1 cellular context compared by ENCODE assay signal in the genomic region with DNA sequence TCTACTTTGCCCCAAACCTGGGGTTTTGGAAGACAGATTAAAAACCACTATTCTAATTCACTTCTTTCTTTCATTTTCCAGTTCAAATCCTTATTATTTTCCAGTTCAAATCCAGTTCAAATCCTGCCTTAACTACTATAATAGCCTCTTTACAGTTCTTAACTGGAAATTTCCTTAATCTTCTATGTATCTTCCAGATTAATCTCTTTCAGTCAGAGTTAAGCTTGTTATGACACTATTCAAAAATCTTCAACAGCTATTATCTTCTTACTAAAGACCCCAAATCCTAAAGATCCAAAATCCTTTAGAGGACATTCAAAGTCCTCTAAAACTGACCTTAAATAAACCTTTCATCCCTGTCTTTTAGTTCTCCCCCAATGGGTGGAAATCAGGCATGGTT.
TF ChIP-seq lines count a peak whose summit lies in the region.

No MANE protein-coding gene starts in this region.

TF ChIP-seq in SK-N-SH treated with all-trans-retinoic acid at 6 μM for 48 hours, 23 proteins besides CTCF, POLR2A, EP300 and RAD21 (continued from another document):
- TF ChIP-seq TSHZ2 (CRISPR knock-in tag; IDR thresholded peaks at IDR 0.05) = no peak
- TF ChIP-seq TCF4 (CRISPR knock-in tag; IDR thresholded peaks at IDR 0.05; ENCODE audit: borderline replicate concordance) = no peak
- no peak for TF ChIP-seq OSR1 (CRISPR knock-in tag; IDR thresholded peaks at IDR 0.05)
- no peak for TF ChIP-seq ISL1 (CRISPR knock-in tag; IDR thresholded peaks at IDR 0.05)
- no peak for TF ChIP-seq PPARA (CRISPR knock-in tag; IDR thresholded peaks at IDR 0.05; ENCODE audit: borderline replicate concordance)
- TF ChIP-seq ARNTL (CRISPR knock-in tag; IDR thresholded peaks at IDR 0.05; ENCODE audit: borderline replicate concordance, low read depth) = no peak
- no peak for TF ChIP-seq ZNF8 (CRISPR knock-in tag; IDR thresholded peaks at IDR 0.05)
- TF ChIP-seq ZNF70 (CRISPR knock-in tag; IDR thresholded peaks at IDR 0.05) = no peak
- TF ChIP-seq, protein P1, sequence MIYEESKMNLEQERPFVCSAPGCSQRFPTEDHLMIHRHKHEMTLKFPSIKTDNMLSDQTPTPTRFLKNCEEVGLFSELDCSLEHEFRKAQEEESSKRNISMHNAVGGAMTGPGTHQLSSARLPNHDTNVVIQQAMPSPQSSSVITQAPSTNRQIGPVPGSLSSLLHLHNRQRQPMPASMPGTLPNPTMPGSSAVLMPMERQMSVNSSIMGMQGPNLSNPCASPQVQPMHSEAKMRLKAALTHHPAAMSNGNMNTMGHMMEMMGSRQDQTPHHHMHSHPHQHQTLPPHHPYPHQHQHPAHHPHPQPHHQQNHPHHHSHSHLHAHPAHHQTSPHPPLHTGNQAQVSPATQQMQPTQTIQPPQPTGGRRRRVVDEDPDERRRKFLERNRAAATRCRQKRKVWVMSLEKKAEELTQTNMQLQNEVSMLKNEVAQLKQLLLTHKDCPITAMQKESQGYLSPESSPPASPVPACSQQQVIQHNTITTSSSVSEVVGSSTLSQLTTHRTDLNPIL (CRISPR knock-in tag; IDR thresholded peaks at IDR 0.05; ENCODE audit: low read depth) = no peak
- TF ChIP-seq TOX (CRISPR knock-in tag; IDR thresholded peaks at IDR 0.05; ENCODE audit: borderline replicate concordance) = no peak
- TF ChIP-seq, protein P2, sequence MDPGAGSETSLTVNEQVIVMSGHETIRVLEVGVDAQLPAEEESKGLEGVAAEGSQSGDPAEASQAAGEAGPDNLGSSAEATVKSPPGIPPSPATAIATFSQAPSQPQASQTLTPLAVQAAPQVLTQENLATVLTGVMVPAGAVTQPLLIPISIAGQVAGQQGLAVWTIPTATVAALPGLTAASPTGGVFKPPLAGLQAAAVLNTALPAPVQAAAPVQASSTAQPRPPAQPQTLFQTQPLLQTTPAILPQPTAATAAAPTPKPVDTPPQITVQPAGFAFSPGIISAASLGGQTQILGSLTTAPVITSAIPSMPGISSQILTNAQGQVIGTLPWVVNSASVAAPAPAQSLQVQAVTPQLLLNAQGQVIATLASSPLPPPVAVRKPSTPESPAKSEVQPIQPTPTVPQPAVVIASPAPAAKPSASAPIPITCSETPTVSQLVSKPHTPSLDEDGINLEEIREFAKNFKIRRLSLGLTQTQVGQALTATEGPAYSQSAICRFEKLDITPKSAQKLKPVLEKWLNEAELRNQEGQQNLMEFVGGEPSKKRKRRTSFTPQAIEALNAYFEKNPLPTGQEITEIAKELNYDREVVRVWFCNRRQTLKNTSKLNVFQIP (CRISPR knock-in tag; IDR thresholded peaks at IDR 0.05; ENCODE audit: borderline replicate concordance, low read depth) = no peak
TF ChIP-seq in SK-N-SH treated with all-trans-retinoic acid at 6 μM for 48 hours: peak in this region for 0.
